In genomic region chr22:16937811-16938210, GRCh38 we compare ENCODE assay signal across 27 cellular contexts.
"Had no signal": no experiment of that assay in that cellular context is flagged by ENCODE, and none has a peak within 500 bp of the region (broad histone marks: within the 10 kb centered on the region; RNA-seq: fewer than 3 reads in every experiment).

No MANE protein-coding gene starts in this region.

- H3K27me3 ChIP-seq: colonic mucosa, esophagus squamous epithelium, foreskin keratinocyte had no signal

- H3K27me3 Mint-ChIP-seq: dendritic cell treated with granulocyte-macrophage colony-stimulating factor and Interleukin-4, amounts not matched to agents 40 ng/mL and 50 ng/mL, for 4 days had no signal

- H3K27ac ChIP-seq: colonic mucosa, coronary artery, dorsolateral prefrontal cortex, epithelial cell of prostate, esophagus squamous epithelium, foreskin keratinocyte, gastrocnemius medialis, gastroesophageal sphincter, heart left ventricle, heart right ventricle had no signal

- DNase-seq: colonic mucosa; cortex of kidney; dermis blood vessel endothelial cell; dorsolateral prefrontal cortex; effector CD4-positive, alpha-beta T cell; effector CD8-positive, alpha-beta T cell; effector memory CD4-positive, alpha-beta T cell; effector memory CD8-positive, alpha-beta T cell; endodermal cell; esophagus squamous epithelium; foreskin fibroblast; foreskin keratinocyte; foreskin melanocyte; gastrocnemius medialis; glutamatergic neuron; head of caudate nucleus; heart left ventricle; heart right ventricle had no signal

- FAIRE-seq: colon, endometrium, endothelial cell of umbilical vein, frontal cortex had no signal

- H3K9me3 ChIP-seq: colonic mucosa, esophagus squamous epithelium, gastrocnemius medialis, gastroesophageal sphincter, heart left ventricle, heart right ventricle had no signal

- H3K4me3 ChIP-seq: colonic mucosa, coronary artery, dorsolateral prefrontal cortex, esophagus squamous epithelium, gastrocnemius medialis, gastroesophageal sphincter, heart left ventricle, heart right ventricle had no signal

- H3K9me3 Mint-ChIP-seq: dendritic cell treated with granulocyte-macrophage colony-stimulating factor and Interleukin-4, amounts not matched to agents 40 ng/mL and 50 ng/mL, for 4 days; endodermal cell had no signal

- H3K4me3 Mint-ChIP-seq: dendritic cell treated with granulocyte-macrophage colony-stimulating factor and Interleukin-4, amounts not matched to agents 40 ng/mL and 50 ng/mL, for 4 days; effector memory CD8-positive, alpha-beta T cell; endodermal cell had no signal

- ATAC-seq: effector memory CD8-positive, alpha-beta T cell; esophagus mucosa; foreskin keratinocyte; gastrocnemius medialis; gastroesophageal sphincter; heart left ventricle; heart right ventricle had no signal

- H3K27ac Mint-ChIP-seq: dendritic cell treated with granulocyte-macrophage colony-stimulating factor and Interleukin-4, amounts not matched to agents 40 ng/mL and 50 ng/mL, for 4 days; effector memory CD8-positive, alpha-beta T cell; endodermal cell had no signal

- H3K4me1 Mint-ChIP-seq: endodermal cell had no signal

- H3K4me1 ChIP-seq: colonic mucosa, esophagus squamous epithelium, foreskin keratinocyte, gastrocnemius medialis, gastroesophageal sphincter, heart left ventricle, heart right ventricle had no signal

- H3K36me3 ChIP-seq: colonic mucosa, esophagus squamous epithelium, gastrocnemius medialis, gastroesophageal sphincter, heart left ventricle, heart right ventricle had no signal
